Comparison of ENCODE assay signal across 18 cellular contexts in the genomic region with DNA sequence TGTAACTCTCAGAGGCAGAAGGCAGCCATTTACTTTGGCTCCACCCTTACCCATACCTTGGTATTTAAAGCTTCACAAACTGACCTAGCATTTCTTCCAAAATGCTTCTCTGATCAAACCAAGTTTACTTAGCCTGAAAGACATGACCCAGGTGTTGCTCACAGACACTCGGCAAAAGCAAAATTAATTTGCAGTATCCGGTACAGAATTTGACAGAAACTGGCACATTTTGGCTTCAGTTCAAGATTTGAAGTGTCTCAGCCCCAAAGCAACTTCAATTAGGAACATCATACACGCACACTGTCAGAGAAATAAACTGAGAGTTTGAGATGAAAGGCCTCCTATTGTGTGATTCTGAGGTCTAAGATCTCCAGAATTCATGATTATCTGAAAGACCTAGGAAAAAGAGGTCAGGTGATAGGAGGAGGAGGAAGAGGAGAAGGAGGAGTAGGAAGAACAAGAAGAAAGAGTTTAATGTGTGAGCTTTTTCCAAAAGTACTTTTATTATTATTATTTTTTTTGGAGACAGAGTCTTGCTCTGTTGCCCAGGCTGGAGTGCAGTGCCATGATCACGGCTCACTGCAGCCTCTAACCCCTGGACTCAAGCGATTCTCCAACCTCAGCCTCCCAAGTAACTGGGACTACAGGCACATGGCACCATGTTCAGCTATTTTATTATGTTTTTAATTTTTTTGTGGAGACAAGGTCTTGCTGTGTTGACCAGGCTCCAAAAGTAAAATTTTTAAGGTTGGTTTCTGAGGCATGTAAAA.
DNase-seq lines count a peak whose midpoint lies in the region; ATAC-seq and TF ChIP-seq lines count a peak whose summit lies in the region.
"Had no signal": no experiment of that assay in that cellular context is flagged by ENCODE, and none has a peak within 500 bp of the region (broad histone marks: within the 10 kb centered on the region; RNA-seq: fewer than 3 reads in every experiment).

No MANE protein-coding gene starts in this region.

- no peak for TF ChIP-seq CTCF in HEK293 (tag by site-specific recombination; IDR thresholded peaks at IDR 0.05)
- TF ChIP-seq CTCF in glutamatergic neuron (IDR thresholded peaks at IDR 0.05; ENCODE audit: partially characterized antibody, unreplicated experiment): no peak
- TF ChIP-seq CTCF in activated CD8-positive, alpha-beta T cell treated with anti-CD3 and anti-CD28 coated beads for 36 hours (IDR thresholded peaks at IDR 0.05): no peak
- TF ChIP-seq CTCF in GM10266 (IDR thresholded peaks at IDR 0.05; ENCODE audit: control insufficient read depth, insufficient read depth, low read depth, missing control alignments): no peak

- POLR2A ChIA-PET in HEK293 (lab: Yijun Ruan, JAX): interaction anchor here (0.6 to 1.2 kb wide), 2 partner anchors 9 to 37 kb away, joined by 3 to 4 read pairs; no protein-coding TSS in a partner anchor
- POLR2A ChIA-PET in activated CD8-positive, alpha-beta T cell treated with anti-CD3 and anti-CD28 coated beads for 36 hours (lab: Charles Lee): interaction anchor here (0.9 to 1.0 kb wide), 3 partner anchors 10 to 64 kb away, joined by 3 read pairs; no protein-coding TSS in a partner anchor

- intact Hi-C loops in activated CD8-positive, alpha-beta T cell treated with anti-CD3 and anti-CD28 coated beads for 36 hours (cut with micrococcal nuclease): no loop called here

- peaks cover 12% of the 10 kb centered on the region for H3K27me3 Mint-ChIP-seq in glutamatergic neuron (ENCODE audit: unreplicated experiment)
- no peaks in the 10 kb centered on the region for H3K27me3 Mint-ChIP-seq in stimulated activated memory B cell treated with anti-CD40 and anti-IgM and Interleukin-4, amounts not matched to agents 10 μg/mL and 1 μg/mL and 100 μg/mL, for 72 hours
- no peaks in the 10 kb centered on the region for H3K27me3 Mint-ChIP-seq in activated CD8-positive, alpha-beta T cell treated with anti-CD3 and anti-CD28 coated beads for 36 hours
- H3K27me3 Mint-ChIP-seq: activated CD4-positive, alpha-beta T cell treated with anti-CD3 and anti-CD28 coated beads, Interleukin-2, amount 10 ng/mL, durations not matched to agents 7 days and 5 days; central memory CD8-positive, alpha-beta T cell; stimulated activated naive CD8-positive, alpha-beta T cell treated with anti-CD3 and anti-CD28 coated beads, Interleukin-15, amount 100 ng/mL, for 72 hours had no signal

- CTCF ChIA-PET in HEK293 (lab: Yijun Ruan, JAX): no interaction called here
- CTCF ChIA-PET in activated CD8-positive, alpha-beta T cell treated with anti-CD3 and anti-CD28 coated beads for 36 hours (lab: Charles Lee): interaction anchor here (1.1 to 1.6 kb wide), 2 partner anchors 92 to 388 kb away, joined by 5 read pairs; no protein-coding TSS in a partner anchor

- peaks cover 34% of the 10 kb centered on the region for H3K4me1 ChIP-seq in HEK293 (ENCODE audit: control insufficient read depth, insufficient read depth, low read length)

- no peak for ATAC-seq in stimulated activated memory B cell treated with anti-CD40 and anti-IgM and Interleukin-4, amounts not matched to agents 10 μg/mL and 1 μg/mL and 100 μg/mL, for 72 hours
- ATAC-seq in activated CD8-positive, alpha-beta T cell treated with anti-CD3 and anti-CD28 coated beads for 36 hours: no peak
- ATAC-seq: CD8-positive, alpha-beta T cell; esophagus mucosa; stimulated activated naive CD8-positive, alpha-beta T cell treated with anti-CD3 and anti-CD28 coated beads, Interleukin-15, amount 100 ng/mL, for 72 hours had no signal

- no peak overlapping the region for H3K27ac ChIP-seq in HEK293 (ENCODE audit: extremely low read depth, low read depth, low read length)

- peak overlapping the region; percentile 8 for H3K4me3 Mint-ChIP-seq in glutamatergic neuron (ENCODE audit: unreplicated experiment)
- H3K4me3 Mint-ChIP-seq in stimulated activated memory B cell treated with anti-CD40 and anti-IgM and Interleukin-4, amounts not matched to agents 10 μg/mL and 1 μg/mL and 100 μg/mL, for 72 hours: no peak overlapping the region
- H3K4me3 Mint-ChIP-seq in activated CD8-positive, alpha-beta T cell treated with anti-CD3 and anti-CD28 coated beads for 36 hours: no peak overlapping the region
- H3K4me3 Mint-ChIP-seq: activated CD4-positive, alpha-beta T cell treated with anti-CD3 and anti-CD28 coated beads, Interleukin-2, amount 10 ng/mL, durations not matched to agents 7 days and 5 days; CD8-positive, alpha-beta T cell; central memory CD8-positive, alpha-beta T cell; stimulated activated naive CD8-positive, alpha-beta T cell treated with anti-CD3 and anti-CD28 coated beads, Interleukin-15, amount 100 ng/mL, for 72 hours had no signal

- H3K4me3 ChIP-seq in HEK293 (ENCODE audit: low read depth, low read length): no peak overlapping the region

- H3K9me3 Mint-ChIP-seq in glutamatergic neuron (ENCODE audit: unreplicated experiment): peaks cover 20% of the 10 kb centered on the region
- H3K9me3 Mint-ChIP-seq in stimulated activated memory B cell treated with anti-CD40 and anti-IgM and Interleukin-4, amounts not matched to agents 10 μg/mL and 1 μg/mL and 100 μg/mL, for 72 hours: no peaks in the 10 kb centered on the region
- H3K9me3 Mint-ChIP-seq in activated CD8-positive, alpha-beta T cell treated with anti-CD3 and anti-CD28 coated beads for 36 hours: no peaks in the 10 kb centered on the region
- H3K9me3 Mint-ChIP-seq: activated CD4-positive, alpha-beta T cell treated with anti-CD3 and anti-CD28 coated beads, Interleukin-2, amount 10 ng/mL, durations not matched to agents 7 days and 5 days; CD8-positive, alpha-beta T cell; central memory CD8-positive, alpha-beta T cell; stimulated activated naive CD8-positive, alpha-beta T cell treated with anti-CD3 and anti-CD28 coated beads, Interleukin-15, amount 100 ng/mL, for 72 hours had no signal

- DNase-seq in NCI-H774 (lab: John Stamatoyannopoulos, UW) (peak; percentile 2), glutamatergic neuron (no peak), ecto neural progenitor cell (ENCODE audit: low spot score) (no peak), NCI-H1694 treated with DMSO at 0.1 percent for 48 hours (lab: John Stamatoyannopoulos, UW) (no peak), GM10266 (ENCODE audit: extremely low spot score) (no peak)
- no peak for DNase-seq in activated CD8-positive, alpha-beta T cell treated with anti-CD3 and anti-CD28 coated beads for 36 hours
- DNase-seq: activated CD4-positive, alpha-beta T cell treated with anti-CD3 and anti-CD28 coated beads, Interleukin-2, amount 10 ng/mL, durations not matched to agents 7 days and 5 days; activated gamma-delta T cell; CD8-positive, alpha-beta T cell; NCI-H2029; OCI-M1; stimulated activated CD4-positive, alpha-beta T cell treated with anti-CD3 and anti-CD28 coated beads, Interleukin-4, amount 100 ng/mL, for 4 hours; stimulated activated naive CD8-positive, alpha-beta T cell treated with anti-CD3 and anti-CD28 coated beads, Interleukin-15, amount 100 ng/mL, for 72 hours; T-helper 1 cell had no signal

- peaks cover 0 to 6% of the 10 kb centered on the region in 2 experiments; a peak in 1 of 3 replicates for H3K36me3 ChIP-seq in HEK293 (ENCODE audit: control insufficient read depth in 2 of 2, insufficient read depth in 1 of 2, low read length in 2 of 2)

- H3K9me3 ChIP-seq in HEK293 (ENCODE audit: control insufficient read depth, insufficient read depth, low read depth, low read length): no peaks in the 10 kb centered on the region

- peaks cover 3% of the 10 kb centered on the region for H3K36me3 Mint-ChIP-seq in glutamatergic neuron (ENCODE audit: unreplicated experiment)
- peaks cover 34% of the 10 kb centered on the region for H3K36me3 Mint-ChIP-seq in stimulated activated memory B cell treated with anti-CD40 and anti-IgM and Interleukin-4, amounts not matched to agents 10 μg/mL and 1 μg/mL and 100 μg/mL, for 72 hours
- H3K36me3 Mint-ChIP-seq in activated CD8-positive, alpha-beta T cell treated with anti-CD3 and anti-CD28 coated beads for 36 hours (ENCODE audit: low read depth): peaks cover 7% of the 10 kb centered on the region

- H3K4me1 Mint-ChIP-seq in glutamatergic neuron (ENCODE audit: low read depth, unreplicated experiment): peaks cover 47% of the 10 kb centered on the region
- H3K4me1 Mint-ChIP-seq in stimulated activated memory B cell treated with anti-CD40 and anti-IgM and Interleukin-4, amounts not matched to agents 10 μg/mL and 1 μg/mL and 100 μg/mL, for 72 hours: peaks cover 51% of the 10 kb centered on the region
- H3K4me1 Mint-ChIP-seq in activated CD8-positive, alpha-beta T cell treated with anti-CD3 and anti-CD28 coated beads for 36 hours (ENCODE audit: low read depth): peaks cover 40% of the 10 kb centered on the region

- H3K27ac Mint-ChIP-seq in glutamatergic neuron (ENCODE audit: unreplicated experiment): peak overlapping the region; percentile 56
- H3K27ac Mint-ChIP-seq in stimulated activated memory B cell treated with anti-CD40 and anti-IgM and Interleukin-4, amounts not matched to agents 10 μg/mL and 1 μg/mL and 100 μg/mL, for 72 hours: peak overlapping the region; percentile 13
- no peak overlapping the region for H3K27ac Mint-ChIP-seq in activated CD8-positive, alpha-beta T cell treated with anti-CD3 and anti-CD28 coated beads for 36 hours
- H3K27ac Mint-ChIP-seq: activated CD4-positive, alpha-beta T cell treated with anti-CD3 and anti-CD28 coated beads, Interleukin-2, amount 10 ng/mL, durations not matched to agents 7 days and 5 days; stimulated activated naive CD8-positive, alpha-beta T cell treated with anti-CD3 and anti-CD28 coated beads, Interleukin-15, amount 100 ng/mL, for 72 hours had no signal

TF ChIP-seq in HEK293, 187 proteins besides CTCF, POLR2A, EP300 and RAD21 (continues in another document):
- TF ChIP-seq ZNF626 (tag by site-specific recombination; IDR thresholded peaks at IDR 0.05): no peak
- TF ChIP-seq, protein P1, sequence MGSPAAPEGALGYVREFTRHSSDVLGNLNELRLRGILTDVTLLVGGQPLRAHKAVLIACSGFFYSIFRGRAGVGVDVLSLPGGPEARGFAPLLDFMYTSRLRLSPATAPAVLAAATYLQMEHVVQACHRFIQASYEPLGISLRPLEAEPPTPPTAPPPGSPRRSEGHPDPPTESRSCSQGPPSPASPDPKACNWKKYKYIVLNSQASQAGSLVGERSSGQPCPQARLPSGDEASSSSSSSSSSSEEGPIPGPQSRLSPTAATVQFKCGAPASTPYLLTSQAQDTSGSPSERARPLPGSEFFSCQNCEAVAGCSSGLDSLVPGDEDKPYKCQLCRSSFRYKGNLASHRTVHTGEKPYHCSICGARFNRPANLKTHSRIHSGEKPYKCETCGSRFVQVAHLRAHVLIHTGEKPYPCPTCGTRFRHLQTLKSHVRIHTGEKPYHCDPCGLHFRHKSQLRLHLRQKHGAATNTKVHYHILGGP (tag by site-specific recombination; IDR thresholded peaks at IDR 0.05): no peak
- TF ChIP-seq ZNF366 (tag by site-specific recombination; conservative IDR thresholded peaks at IDR 0.05): peak; percentile 21; the same call in 1 of the 2 replicates
- TF ChIP-seq ZNF121 (tag by site-specific recombination; IDR thresholded peaks at IDR 0.05): peak; percentile 86
